ENCODE assay signal across 19 cellular contexts in genomic region chr3:172246107-172246870, GRCh38.
DNase-seq lines count a peak whose midpoint lies in the region; ATAC-seq, FAIRE-seq and TF ChIP-seq lines count a peak whose summit lies in the region.
"Had no signal": no experiment of that assay in that cellular context is flagged by ENCODE, and none has a peak within 500 bp of the region (broad histone marks: within the 10 kb centered on the region; RNA-seq: fewer than 3 reads in every experiment).

No MANE protein-coding gene starts in this region.

- no peaks in the 10 kb centered on the region for H3K27me3 ChIP-seq in heart right ventricle
- H3K27me3 ChIP-seq in pancreas = no peaks in the 10 kb centered on the region

- intact Hi-C loops in Right ventricle myocardium superior (cut with DNase I) = no loop called here
- intact Hi-C loops in cardiac septum (cut with DNase I) = no loop called here
- intact Hi-C loops in heart right ventricle (cut with DNase I) = loop anchor here in 1 of 10 donors (5.0 kb wide), 1 partner anchor 34 kb away; no protein-coding TSS in a partner anchor
- intact Hi-C loops in pancreas (cut with DNase I) = no loop called here

- H3K36me3 ChIP-seq in heart right ventricle = peaks cover 0 to 43% (median 0%) of the 10 kb centered on the region in 9 donors
- H3K36me3 ChIP-seq in pancreas = peaks cover 0 to 1% (median 0%) of the 10 kb centered on the region in 3 donors

- H3K27ac Mint-ChIP-seq in progenitor cell of endocrine pancreas = no peak overlapping the region
- no peak overlapping the region for H3K27ac Mint-ChIP-seq in activated T-cell treated with anti-CD3 and anti-CD28 coated beads, Interleukin-2, amount 50 U/mL, for 72 hours
- H3K27ac Mint-ChIP-seq: activated T-helper 2 cell treated with anti-CD3 and anti-CD28 coated beads, Interferon-gamma antibody, Interleukin-2, Interleukin-4, amounts not matched to agents 10 μg/mL and 5 μg/mL and 100 μg/mL, durations not matched to agents 14 hours and 24 hours and 36 hours; CD4-positive, alpha-beta memory T cell; dendritic cell treated with granulocyte-macrophage colony-stimulating factor and Interleukin-4, amounts not matched to agents 40 ng/mL and 50 ng/mL, for 4 days; memory B cell; stimulated activated naive CD8-positive, alpha-beta T cell treated with anti-CD3 and anti-CD28 coated beads, Interleukin-15, amount 100 ng/mL, for 72 hours had no signal

- peaks cover 0 to 40% (median 31%) of the 10 kb centered on the region in 9 donors for H3K4me1 ChIP-seq in heart right ventricle
- peaks cover 7 to 11% (median 10%) of the 10 kb centered on the region in 3 donors for H3K4me1 ChIP-seq in pancreas

- H3K9me3 Mint-ChIP-seq in progenitor cell of endocrine pancreas (ENCODE audit: low read depth) = peaks cover 13% of the 10 kb centered on the region
- H3K9me3 Mint-ChIP-seq in activated T-cell treated with anti-CD3 and anti-CD28 coated beads, Interleukin-2, amount 50 U/mL, for 72 hours = peaks cover 10 to 12% of the 10 kb centered on the region in 2 donors

- peaks cover 9% of the 10 kb centered on the region for H3K4me1 Mint-ChIP-seq in progenitor cell of endocrine pancreas (ENCODE audit: low read depth)
- peaks cover 8% of the 10 kb centered on the region for H3K4me1 Mint-ChIP-seq in activated T-cell treated with anti-CD3 and anti-CD28 coated beads, Interleukin-2, amount 50 U/mL, for 72 hours (ENCODE audit: low read depth)
- H3K4me1 Mint-ChIP-seq: memory B cell had no signal

- no peaks in the 10 kb centered on the region for H3K27me3 Mint-ChIP-seq in progenitor cell of endocrine pancreas
- no peaks in the 10 kb centered on the region for H3K27me3 Mint-ChIP-seq in activated T-cell treated with anti-CD3 and anti-CD28 coated beads, Interleukin-2, amount 50 U/mL, for 72 hours (ENCODE audit: low read depth)
- H3K27me3 Mint-ChIP-seq: CD4-positive, alpha-beta memory T cell; dendritic cell treated with granulocyte-macrophage colony-stimulating factor and Interleukin-4, amounts not matched to agents 40 ng/mL and 50 ng/mL, for 4 days; memory B cell; stimulated activated naive CD8-positive, alpha-beta T cell treated with anti-CD3 and anti-CD28 coated beads, Interleukin-15, amount 100 ng/mL, for 72 hours had no signal

- no peak for TF ChIP-seq CTCF in heart right ventricle (IDR thresholded peaks at IDR 0.05)
- TF ChIP-seq CTCF in pancreas (IDR thresholded peaks at IDR 0.05) = no peak
- TF ChIP-seq CTCF in progenitor cell of endocrine pancreas (IDR thresholded peaks at IDR 0.05; ENCODE audit: unreplicated experiment) = no peak

- no peak for FAIRE-seq in pancreas (lab: Jason Lieb, UNC)
- FAIRE-seq in frontal cortex (lab: Jason Lieb, UNC) = no peak
- FAIRE-seq: GM12891, TTC549 had no signal

- ATAC-seq in Right ventricle myocardium superior (ENCODE audit: poor library complexity) (peak; percentile 58), heart right ventricle (peak in 5 of 8 donors; percentile 46 to 72 (median 56)), pancreas (peak; percentile 79 to 91 (median 88)), HG02759 (IDR thresholded peaks at IDR 0.05; ENCODE audit: unreplicated experiment) (no peak)
- ATAC-seq in activated T-cell treated with anti-CD3 and anti-CD28 coated beads, Interleukin-2, amount 50 U/mL, for 72 hours (replicated peaks in 1 of 2) = no peak
- ATAC-seq: stimulated activated naive CD8-positive, alpha-beta T cell treated with anti-CD3 and anti-CD28 coated beads, Interleukin-15, amount 100 ng/mL, for 72 hours had no signal

- WGBS in heart right ventricle, 2 donors = 54 to 64% methylated on average over 10 of the region's 10 CpGs
- WGBS in pancreas, 2 donors = 34 to 41% methylated on average over 10 of the region's 10 CpGs

- H3K36me3 Mint-ChIP-seq in progenitor cell of endocrine pancreas (ENCODE audit: insufficient read depth) = peaks cover 36% of the 10 kb centered on the region
- H3K36me3 Mint-ChIP-seq in activated T-cell treated with anti-CD3 and anti-CD28 coated beads, Interleukin-2, amount 50 U/mL, for 72 hours (ENCODE audit: insufficient read depth in 2 of 2) = peaks cover 18 to 19% of the 10 kb centered on the region in 2 donors

- H3K9me3 ChIP-seq in heart right ventricle (peaks cover 0 to 17% (median 7%) of the 10 kb centered on the region in 11 donors), pancreas (no peaks in the 10 kb centered on the region)

- peak overlapping the region in 2 of 10 donors; percentile 4 to 18 for H3K27ac ChIP-seq in heart right ventricle
- no peak overlapping the region for H3K27ac ChIP-seq in pancreas

- H3K4me3 ChIP-seq in heart right ventricle (no peak overlapping the region), pancreas (no peak overlapping the region)

- H3K4me3 Mint-ChIP-seq in progenitor cell of endocrine pancreas (ENCODE audit: low read depth) = no peak overlapping the region
- no peak overlapping the region for H3K4me3 Mint-ChIP-seq in activated T-cell treated with anti-CD3 and anti-CD28 coated beads, Interleukin-2, amount 50 U/mL, for 72 hours
- H3K4me3 Mint-ChIP-seq: CD4-positive, alpha-beta memory T cell; dendritic cell treated with granulocyte-macrophage colony-stimulating factor and Interleukin-4, amounts not matched to agents 40 ng/mL and 50 ng/mL, for 4 days; memory B cell; stimulated activated naive CD8-positive, alpha-beta T cell treated with anti-CD3 and anti-CD28 coated beads, Interleukin-15, amount 100 ng/mL, for 72 hours had no signal

- DNase-seq in Right ventricle myocardium superior (no peak), cardiac septum (ENCODE audit: low spot score) (no peak), heart right ventricle (no peak), pancreas (peak in 3 of 6 donors; percentile 42 to 60 (median 42)), frontal cortex (ENCODE audit: low spot score in 2 of 2) (no peak), progenitor cell of endocrine pancreas (ENCODE audit: low spot score, unreplicated experiment) (no peak)
- DNase-seq in activated T-cell treated with anti-CD3 and anti-CD28 coated beads, Interleukin-2, amount 50 U/mL, for 72 hours = no peak
- DNase-seq: activated CD8-positive, alpha-beta memory T cell treated with anti-CD3 and anti-CD28 coated beads for 24 hours; CD4-positive, alpha-beta memory T cell; EL; NCI-H1417 treated with DMSO at 0.1 percent for 48 hours; stimulated activated CD4-positive, alpha-beta T cell treated with anti-CD3 and anti-CD28 coated beads, Interleukin-12 subunit alpha, Interleukin-12 subunit beta, amount 100 ng/mL, for 4 hours; stimulated activated naive CD8-positive, alpha-beta T cell treated with anti-CD3 and anti-CD28 coated beads, Interleukin-15, amount 100 ng/mL, for 72 hours had no signal

Comparison
In these comparisons a context has a peak if more than half of its experiments do, and no peak if none do; other contexts are left out.
1. ATAC-seq: peak in Right ventricle myocardium superior (single experiment), heart right ventricle (5 of 8) and pancreas (4 of 4); none in HG02759 (single experiment) and activated T-cell treated with anti-CD3 and anti-CD28 coated beads, Interleukin-2, amount 50 U/mL, for 72 hours (0 of 2).